In genomic region chr2:118222643-118223486, GRCh38 we compare ENCODE assay signal across 11 cellular contexts.
DNase-seq lines count a peak whose midpoint lies in the region; ATAC-seq and TF ChIP-seq lines count a peak whose summit lies in the region.
"Had no signal": no experiment of that assay in that cellular context is flagged by ENCODE, and none has a peak within 500 bp of the region (broad histone marks: within the 10 kb centered on the region; RNA-seq: fewer than 3 reads in every experiment).

No MANE protein-coding gene starts in this region.

- H4K5ac ChIP-seq in mesendoderm (ENCODE audit: low read length): no peak overlapping the region

- WGBS in mesendoderm (ENCODE audit: extremely low coverage, insufficient coverage, low lambda C conversion rate): no CpG with 5 or more reads among the region's 9 CpGs
- 5% methylated on average over 9 of the region's 9 CpGs for WGBS in SK-N-SH (ENCODE audit: low lambda C conversion rate)

- H3K27me3 ChIP-seq in cardiac muscle cell (peaks cover 35% of the 10 kb centered on the region), left ventricle myocardium inferior (ENCODE audit: low read depth) (peaks cover 100% of the 10 kb centered on the region), mesendoderm (ENCODE audit: insufficient read depth, low read length, poor library complexity) (no peaks in the 10 kb centered on the region), SK-N-SH (ENCODE audit: insufficient read depth) (peaks cover 65% of the 10 kb centered on the region)

- no peak overlapping the region for H4K8ac ChIP-seq in mesendoderm (ENCODE audit: low read depth, low read length)

- H3K27ac ChIP-seq in cardiac muscle cell (no peak overlapping the region), left ventricle myocardium inferior (replicated peaks) (no peak overlapping the region), mesendoderm (ENCODE audit: low read depth, low read length) (no peak overlapping the region), SK-N-SH (ENCODE audit: low read depth in 2 of 2, low read length in 1 of 2) (no peak overlapping the region)
- H3K27ac ChIP-seq: body of pancreas, C4-2B, sigmoid colon had no signal

- peaks cover 57% of the 10 kb centered on the region for H3K27me3 Mint-ChIP-seq in activated CD8-positive, alpha-beta T cell treated with anti-CD3 and anti-CD28 coated beads for 36 hours
- H3K27me3 Mint-ChIP-seq in type B pancreatic cell: peaks cover 82% of the 10 kb centered on the region

- peak overlapping the region; percentile 69 for H3K9ac ChIP-seq in mesendoderm (ENCODE audit: low read length)
- no peak overlapping the region for H3K9ac ChIP-seq in SK-N-SH

- H4K20me1 ChIP-seq in SK-N-SH (ENCODE audit: insufficient read depth): no peaks in the 10 kb centered on the region; the same call in 1 of the 2 replicates

- peak overlapping the region; percentile 80 for H3K4me3 Mint-ChIP-seq in activated CD8-positive, alpha-beta T cell treated with anti-CD3 and anti-CD28 coated beads for 36 hours
- H3K4me3 Mint-ChIP-seq in type B pancreatic cell: peak overlapping the region; percentile 84

- H3F3A ChIP-seq in SK-N-SH (replicated peaks; ENCODE audit: insufficient read depth): no peaks in the 10 kb centered on the region

- no peaks in the 10 kb centered on the region for H3K9me3 Mint-ChIP-seq in activated CD8-positive, alpha-beta T cell treated with anti-CD3 and anti-CD28 coated beads for 36 hours
- H3K9me3 Mint-ChIP-seq in type B pancreatic cell: peaks cover 6% of the 10 kb centered on the region

- TF ChIP-seq EP300 in SK-N-SH (IDR thresholded peaks at IDR 0.05; ENCODE audit: borderline replicate concordance in 1 of 2, low read depth in 1 of 2, low read length in 1 of 2): no peak

- H3K4me1 ChIP-seq in cardiac muscle cell (ENCODE audit: low read depth): peaks cover 9% of the 10 kb centered on the region
- peaks cover 16% of the 10 kb centered on the region for H3K4me1 ChIP-seq in left ventricle myocardium inferior
- H3K4me1 ChIP-seq in mesendoderm (ENCODE audit: control insufficient read depth, low read depth, low read length): peaks cover 3% of the 10 kb centered on the region
- H3K4me1 ChIP-seq in SK-N-SH (ENCODE audit: control insufficient read depth in 1 of 2, insufficient read depth in 2 of 2, low read depth in 1 of 2, low read length in 1 of 2): peaks cover 0 to 5% of the 10 kb centered on the region in 2 experiments; a peak in 1 of 4 replicates

- H2AK5ac ChIP-seq in mesendoderm (ENCODE audit: low read length): no peak overlapping the region

- no peak overlapping the region for H2AFZ ChIP-seq in SK-N-SH (ENCODE audit: low read depth)

- H3K36me3 Mint-ChIP-seq in activated CD8-positive, alpha-beta T cell treated with anti-CD3 and anti-CD28 coated beads for 36 hours (ENCODE audit: low read depth): no peaks in the 10 kb centered on the region
- H3K36me3 Mint-ChIP-seq in type B pancreatic cell: peaks cover 4% of the 10 kb centered on the region

- H3K9me3 ChIP-seq in cardiac muscle cell (ENCODE audit: low read depth): no peaks in the 10 kb centered on the region
- H3K9me3 ChIP-seq in left ventricle myocardium inferior (replicated peaks): no peaks in the 10 kb centered on the region
- H3K9me3 ChIP-seq in SK-N-SH: no peaks in the 10 kb centered on the region
- H3K9me3 ChIP-seq: body of pancreas, sigmoid colon had no signal

- no peak overlapping the region for H2BK15ac ChIP-seq in mesendoderm (replicated peaks; ENCODE audit: low read depth)

- no peak overlapping the region for H3K4ac ChIP-seq in mesendoderm (ENCODE audit: low read depth, low read length)

- H3K79me2 ChIP-seq in mesendoderm (ENCODE audit: control insufficient read depth, insufficient read depth, low read length) (no peaks in the 10 kb centered on the region), SK-N-SH (ENCODE audit: insufficient read depth) (no peaks in the 10 kb centered on the region)

- no peak for TF ChIP-seq RAD21 in SK-N-SH (IDR thresholded peaks at IDR 0.05; ENCODE audit: low read length)

- H3K79me1 ChIP-seq in mesendoderm (ENCODE audit: low read length): no peaks in the 10 kb centered on the region

- no peaks in the 10 kb centered on the region for H3K36me3 ChIP-seq in cardiac muscle cell
- H3K36me3 ChIP-seq in left ventricle myocardium inferior: no peaks in the 10 kb centered on the region
- no peaks in the 10 kb centered on the region for H3K36me3 ChIP-seq in mesendoderm (ENCODE audit: control insufficient read depth, insufficient read depth, low read length)
- H3K36me3 ChIP-seq in SK-N-SH (replicated peaks in 1 of 2; ENCODE audit: control insufficient read depth in 1 of 2, insufficient read depth in 2 of 2, low read length in 1 of 2): no peaks in the 10 kb centered on the region
- H3K36me3 ChIP-seq: sigmoid colon had no signal

- H2BK5ac ChIP-seq in mesendoderm (ENCODE audit: low read length): no peak overlapping the region

- no peak overlapping the region for H3K27ac Mint-ChIP-seq in activated CD8-positive, alpha-beta T cell treated with anti-CD3 and anti-CD28 coated beads for 36 hours
- H3K27ac Mint-ChIP-seq in type B pancreatic cell: no peak overlapping the region

- peak overlapping the region; percentile 47 for H3K4me2 ChIP-seq in mesendoderm (ENCODE audit: low read length)
- no peak overlapping the region for H3K4me2 ChIP-seq in SK-N-SH

- no peak for ATAC-seq in activated CD8-positive, alpha-beta T cell treated with anti-CD3 and anti-CD28 coated beads for 36 hours

- DNase-seq in cardiac muscle cell (ENCODE audit: low read depth in 1 of 2, low spot score in 1 of 2): peak in 1 of 2 donors; percentile 2
- no peak for DNase-seq in left ventricle myocardium inferior
- no peak for DNase-seq in activated CD8-positive, alpha-beta T cell treated with anti-CD3 and anti-CD28 coated beads for 36 hours
- DNase-seq in mesendoderm: no peak
- DNase-seq in type B pancreatic cell (ENCODE audit: extremely low spot score, unreplicated experiment): no peak
- DNase-seq in GM03348 (ENCODE audit: low spot score): no peak
- DNase-seq in NCI-H1417 treated with DMSO at 0.1 percent for 48 hours (lab: John Stamatoyannopoulos, UW): no peak
- DNase-seq in SK-N-SH: no peak
- DNase-seq: sigmoid colon had no signal

- TF ChIP-seq CTCF in cardiac muscle cell (IDR thresholded peaks at IDR 0.05; ENCODE audit: low read depth, low read length) (no peak), left ventricle myocardium inferior (IDR thresholded peaks at IDR 0.05; ENCODE audit: borderline replicate concordance) (no peak), type B pancreatic cell (conservative IDR thresholded peaks at IDR 0.05) (no peak), SK-N-SH (IDR thresholded peaks at IDR 0.05) (no peak)
- TF ChIP-seq CTCF in activated CD8-positive, alpha-beta T cell treated with anti-CD3 and anti-CD28 coated beads for 36 hours (IDR thresholded peaks at IDR 0.05): no peak

- intact Hi-C loops in left ventricle myocardium inferior (cut with micrococcal nuclease): loop anchor here (5.0 kb wide), 1 partner anchor 629 kb away; no protein-coding TSS in a partner anchor
- intact Hi-C loops in activated CD8-positive, alpha-beta T cell treated with anti-CD3 and anti-CD28 coated beads for 36 hours (cut with micrococcal nuclease): loop anchor here (5.0 kb wide), 1 partner anchor 634 kb away; no protein-coding TSS in a partner anchor

- peaks cover 8% of the 10 kb centered on the region for H3K4me1 Mint-ChIP-seq in activated CD8-positive, alpha-beta T cell treated with anti-CD3 and anti-CD28 coated beads for 36 hours (ENCODE audit: low read depth)
- H3K4me1 Mint-ChIP-seq in type B pancreatic cell (ENCODE audit: unreplicated experiment): peaks cover 14% of the 10 kb centered on the region

- H3K56ac ChIP-seq in mesendoderm (ENCODE audit: low read length): peak overlapping the region; percentile 90

- H3K4me3 ChIP-seq in cardiac muscle cell (peak overlapping the region; percentile 28), left ventricle myocardium inferior (no peak overlapping the region), mesendoderm (ENCODE audit: low read length) (no peak overlapping the region), SK-N-SH (ENCODE audit: low read depth in 2 of 2, low read length in 1 of 2) (no peak overlapping the region; a peak in 1 of 4 replicates)
- H3K4me3 ChIP-seq: body of pancreas had no signal

- CTCF ChIA-PET in activated CD8-positive, alpha-beta T cell treated with anti-CD3 and anti-CD28 coated beads for 36 hours (lab: Charles Lee): interaction anchor here (0.7 to 4.0 kb wide), 17 partner anchors 14 to 662 kb away, joined by 3 to 50 read pairs (median 5); no protein-coding TSS in a partner anchor
- CTCF ChIA-PET in SK-N-SH (lab: Yijun Ruan, JAX): interaction anchor here (0.6 to 5.5 kb wide), 19 partner anchors 10 to 659 kb away, joined by 3 to 57 read pairs (median 4); partner anchors contain the start of gene EN1

- POLR2A ChIA-PET in activated CD8-positive, alpha-beta T cell treated with anti-CD3 and anti-CD28 coated beads for 36 hours (lab: Charles Lee): interaction anchor here (0.7 to 1.3 kb wide), 2 partner anchors 11 to 103 kb away, joined by 3 to 5 read pairs; no protein-coding TSS in a partner anchor
- POLR2A ChIA-PET in SK-N-SH (lab: Yijun Ruan, JAX): no interaction called here

- peak overlapping the region; percentile 82 for H2BK120ac ChIP-seq in mesendoderm (ENCODE audit: low read depth, low read length)

- peak overlapping the region; percentile 68 for H3K18ac ChIP-seq in mesendoderm (ENCODE audit: low read length)

- no peak overlapping the region for H3K23ac ChIP-seq in mesendoderm (ENCODE audit: low read length)

- H3K9me2 ChIP-seq in SK-N-SH: no peaks in the 10 kb centered on the region

TF ChIP-seq in SK-N-SH, 30 proteins besides CTCF, POLR2A, EP300 and RAD21 (continues in another document):
- TF ChIP-seq SIN3A (IDR thresholded peaks at IDR 0.05; ENCODE audit: borderline replicate concordance, low read depth, low read length) (no peak), TCF12 (IDR thresholded peaks at IDR 0.05) (no peak), RCOR1 (IDR thresholded peaks at IDR 0.05; ENCODE audit: low read length) (no peak), GATA2 (CRISPR knock-in tag; IDR thresholded peaks at IDR 0.05) (no peak)
